Comparison of ENCODE assay signal across 1 cellular context in the genomic region with DNA sequence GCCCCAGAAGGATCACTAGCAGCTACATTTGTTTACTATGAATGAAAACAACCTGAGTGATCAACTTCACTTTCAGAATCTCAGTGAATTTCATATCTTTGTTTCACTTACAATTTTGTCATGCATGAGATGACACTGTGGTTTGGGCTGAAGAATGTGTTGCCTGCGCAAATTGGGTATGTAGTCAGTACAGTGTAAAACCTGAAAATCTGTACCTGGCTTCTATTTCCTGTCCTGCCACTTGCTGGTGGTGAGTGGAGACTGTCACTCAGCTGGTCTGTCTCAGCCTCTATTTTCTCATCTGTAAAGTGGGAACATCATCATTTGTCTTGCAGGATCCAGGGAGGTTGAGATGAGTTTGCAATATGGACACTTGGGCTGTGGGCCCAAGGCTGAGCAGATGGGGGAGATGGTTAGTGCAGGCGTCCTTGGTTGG.
TF ChIP-seq lines count a peak whose summit lies in the region.

No MANE protein-coding gene starts in this region.

TF ChIP-seq in GM12878, 131 proteins besides CTCF, POLR2A, EP300 and RAD21 (continued from another document):
- no peak for TF ChIP-seq E2F4 (IDR thresholded peaks at IDR 0.05; ENCODE audit: low read depth, low read length)
- TF ChIP-seq ZBED1 (IDR thresholded peaks at IDR 0.05; ENCODE audit: borderline replicate concordance) = no peak
- TF ChIP-seq TCF3 (IDR thresholded peaks at IDR 0.05; ENCODE audit: borderline replicate concordance, insufficient read depth, low read depth, low read length) = peak; percentile 49; the same call in 1 of the 2 replicates
- no peak for TF ChIP-seq CREM (IDR thresholded peaks at IDR 0.05; ENCODE audit: low read depth)
- TF ChIP-seq, protein P1, sequence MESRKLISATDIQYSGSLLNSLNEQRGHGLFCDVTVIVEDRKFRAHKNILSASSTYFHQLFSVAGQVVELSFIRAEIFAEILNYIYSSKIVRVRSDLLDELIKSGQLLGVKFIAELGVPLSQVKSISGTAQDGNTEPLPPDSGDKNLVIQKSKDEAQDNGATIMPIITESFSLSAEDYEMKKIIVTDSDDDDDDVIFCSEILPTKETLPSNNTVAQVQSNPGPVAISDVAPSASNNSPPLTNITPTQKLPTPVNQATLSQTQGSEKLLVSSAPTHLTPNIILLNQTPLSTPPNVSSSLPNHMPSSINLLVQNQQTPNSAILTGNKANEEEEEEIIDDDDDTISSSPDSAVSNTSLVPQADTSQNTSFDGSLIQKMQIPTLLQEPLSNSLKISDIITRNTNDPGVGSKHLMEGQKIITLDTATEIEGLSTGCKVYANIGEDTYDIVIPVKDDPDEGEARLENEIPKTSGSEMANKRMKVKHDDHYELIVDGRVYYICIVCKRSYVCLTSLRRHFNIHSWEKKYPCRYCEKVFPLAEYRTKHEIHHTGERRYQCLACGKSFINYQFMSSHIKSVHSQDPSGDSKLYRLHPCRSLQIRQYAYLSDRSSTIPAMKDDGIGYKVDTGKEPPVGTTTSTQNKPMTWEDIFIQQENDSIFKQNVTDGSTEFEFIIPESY (IDR thresholded peaks at IDR 0.05) = no peak
- no peak for TF ChIP-seq HDAC6 (IDR thresholded peaks at IDR 0.05; ENCODE audit: unreplicated experiment)
- no peak for TF ChIP-seq ZNF274 (IDR thresholded peaks at IDR 0.05; ENCODE audit: insufficient read depth, insufficient read length)
- TF ChIP-seq, protein P2, sequence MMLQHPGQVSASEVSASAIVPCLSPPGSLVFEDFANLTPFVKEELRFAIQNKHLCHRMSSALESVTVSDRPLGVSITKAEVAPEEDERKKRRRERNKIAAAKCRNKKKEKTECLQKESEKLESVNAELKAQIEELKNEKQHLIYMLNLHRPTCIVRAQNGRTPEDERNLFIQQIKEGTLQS (IDR thresholded peaks at IDR 0.05; ENCODE audit: borderline replicate concordance, extremely low read depth, low read depth, low read length) = no peak
- TF ChIP-seq WRNIP1 (IDR thresholded peaks at IDR 0.05; ENCODE audit: borderline replicate concordance, low read depth, low read length) = no peak
- no peak for TF ChIP-seq JUNB (IDR thresholded peaks at IDR 0.05)
- no peak for TF ChIP-seq NR2C1 (IDR thresholded peaks at IDR 0.05)
- TF ChIP-seq NFIC (IDR thresholded peaks at IDR 0.05; ENCODE audit: low read depth, low read length) = peak; percentile 68
- TF ChIP-seq HDAC2 (IDR thresholded peaks at IDR 0.05) = peak; percentile 69; the same call in 1 of the 2 replicates
- TF ChIP-seq, protein P3, sequence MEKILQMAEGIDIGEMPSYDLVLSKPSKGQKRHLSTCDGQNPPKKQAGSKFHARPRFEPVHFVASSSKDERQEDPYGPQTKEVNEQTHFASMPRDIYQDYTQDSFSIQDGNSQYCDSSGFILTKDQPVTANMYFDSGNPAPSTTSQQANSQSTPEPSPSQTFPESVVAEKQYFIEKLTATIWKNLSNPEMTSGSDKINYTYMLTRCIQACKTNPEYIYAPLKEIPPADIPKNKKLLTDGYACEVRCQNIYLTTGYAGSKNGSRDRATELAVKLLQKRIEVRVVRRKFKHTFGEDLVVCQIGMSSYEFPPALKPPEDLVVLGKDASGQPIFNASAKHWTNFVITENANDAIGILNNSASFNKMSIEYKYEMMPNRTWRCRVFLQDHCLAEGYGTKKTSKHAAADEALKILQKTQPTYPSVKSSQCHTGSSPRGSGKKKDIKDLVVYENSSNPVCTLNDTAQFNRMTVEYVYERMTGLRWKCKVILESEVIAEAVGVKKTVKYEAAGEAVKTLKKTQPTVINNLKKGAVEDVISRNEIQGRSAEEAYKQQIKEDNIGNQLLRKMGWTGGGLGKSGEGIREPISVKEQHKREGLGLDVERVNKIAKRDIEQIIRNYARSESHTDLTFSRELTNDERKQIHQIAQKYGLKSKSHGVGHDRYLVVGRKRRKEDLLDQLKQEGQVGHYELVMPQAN (conservative IDR thresholded peaks at IDR 0.05) = peak; percentile 89
- TF ChIP-seq SUZ12 (IDR thresholded peaks at IDR 0.05; ENCODE audit: unreplicated experiment) = no peak
- no peak for TF ChIP-seq USF1 (IDR thresholded peaks at IDR 0.05; ENCODE audit: borderline replicate concordance, extremely low read length, insufficient read depth, low read depth, low read length)
